Comparison of ENCODE assay signal across 1 cellular context in the genomic region with DNA sequence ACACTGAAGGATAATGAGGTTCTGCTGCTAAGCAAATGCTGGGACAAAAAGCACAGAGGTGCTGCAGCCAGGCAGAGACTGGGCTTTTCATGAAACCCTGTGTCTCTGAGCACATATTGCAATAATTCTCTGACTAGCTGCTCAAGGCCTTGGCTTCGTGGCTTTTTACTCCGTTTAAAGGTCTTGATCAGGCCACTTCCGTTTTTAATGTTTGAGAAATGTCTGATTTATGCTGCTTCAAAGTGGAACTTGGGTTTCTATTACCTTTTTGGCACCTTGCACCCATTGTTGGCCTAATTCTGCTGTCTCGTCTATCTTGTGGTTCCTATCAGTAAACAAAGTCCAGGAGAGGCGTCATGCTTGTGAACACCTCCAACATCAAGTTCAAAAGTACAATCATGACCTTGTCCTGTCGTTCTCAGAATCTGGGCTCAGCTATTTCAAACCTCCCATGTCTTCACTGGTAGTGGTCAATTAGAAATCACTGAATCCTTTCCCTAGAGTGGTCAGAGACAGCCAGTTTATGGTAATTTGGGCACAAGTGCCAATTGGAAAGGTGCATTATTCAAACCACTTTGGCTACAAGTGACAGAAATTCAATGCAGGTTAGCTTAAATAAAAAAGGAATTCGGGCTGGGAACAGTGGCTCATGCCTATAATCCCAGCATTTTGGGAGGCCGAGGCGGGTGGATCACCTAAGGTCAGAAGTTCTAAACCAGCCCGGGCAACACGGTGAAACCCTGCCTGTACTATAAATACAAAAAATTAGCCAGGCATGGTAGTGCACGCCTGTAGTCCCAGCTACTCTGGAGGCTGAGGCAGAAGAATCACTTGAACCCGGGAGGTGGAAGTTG.
TF ChIP-seq lines count a peak whose summit lies in the region.

No MANE protein-coding gene starts in this region.

TF ChIP-seq in H1, 55 proteins besides CTCF, POLR2A, EP300 and RAD21:
- TF ChIP-seq TBP (IDR thresholded peaks at IDR 0.05; ENCODE audit: low read depth, low read length) (no peak), EGR1 (IDR thresholded peaks at IDR 0.05; ENCODE audit: borderline replicate concordance, low read depth, low read length) (no peak), GABPA (IDR thresholded peaks at IDR 0.05; ENCODE audit: borderline replicate concordance, insufficient read depth, low read length) (no peak), SIX5 (IDR thresholded peaks at IDR 0.05; ENCODE audit: low read depth, low read length) (no peak), BRCA1 (IDR thresholded peaks at IDR 0.05; ENCODE audit: low read depth, low read length) (no peak), PHF8 (conservative IDR thresholded peaks at IDR 0.05; ENCODE audit: low read depth, low read length) (no peak), SAP30 (IDR thresholded peaks at IDR 0.05; ENCODE audit: insufficient read depth, insufficient replicate concordance, low read length) (no peak), CTBP2 (IDR thresholded peaks at IDR 0.05; ENCODE audit: borderline replicate concordance, insufficient read depth, insufficient read length, low read length) (no peak), RFX5 (IDR thresholded peaks at IDR 0.05; ENCODE audit: borderline replicate concordance, low read depth, low read length) (no peak), CHD1 (IDR thresholded peaks at IDR 0.05; ENCODE audit: low read depth, low read length) (no peak)
- TF ChIP-seq, protein P1, sequence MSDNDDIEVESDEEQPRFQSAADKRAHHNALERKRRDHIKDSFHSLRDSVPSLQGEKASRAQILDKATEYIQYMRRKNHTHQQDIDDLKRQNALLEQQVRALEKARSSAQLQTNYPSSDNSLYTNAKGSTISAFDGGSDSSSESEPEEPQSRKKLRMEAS (IDR thresholded peaks at IDR 0.05) = no peak
